Comparison of ENCODE assay signal across 8 cellular contexts in genomic region chr19:41859213-41859617, GRCh38. TPM values are rescaled to one million over a fixed set of nuclear protein-coding genes. Genes with fewer than 3 reads are reported as not detected.
DNase-seq lines count a peak whose midpoint lies in the region; ATAC-seq and TF ChIP-seq lines count a peak whose summit lies in the region.

No MANE protein-coding gene starts in this region.

- CTCF ChIA-PET in GM10248 (lab: Yijun Ruan, JAX) = interaction anchor here (1.1 to 3.7 kb wide), 16 partner anchors 9 to 296 kb away, joined by 3 to 31 read pairs (median 4); no protein-coding TSS in a partner anchor

- WGBS in sigmoid colon, 2 donors = 1 to 6% methylated on average over 8 of the region's 8 CpGs

- peaks cover 41% of the 10 kb centered on the region for H3K79me2 ChIP-seq in fibroblast of lung (ENCODE audit: control insufficient read depth, insufficient read depth, low read length)

- POLR2A ChIA-PET in GM10248 (lab: Yijun Ruan, JAX) = interaction anchor here (0.6 to 2.5 kb wide), 8 partner anchors 10 to 1104 kb away, joined by 3 to 31 read pairs (median 4); partner anchors contain the start of gene RABAC1

- no peaks in the 10 kb centered on the region for H3K9me3 ChIP-seq in SJCRH30 (replicated peaks)
- H3K9me3 ChIP-seq in fibroblast of lung (ENCODE audit: control insufficient read depth, insufficient read depth, low read depth, low read length) = no peaks in the 10 kb centered on the region
- H3K9me3 ChIP-seq in sigmoid colon = no peaks in the 10 kb centered on the region

- no peak for TF ChIP-seq POLR2A in sigmoid colon (IDR thresholded peaks at IDR 0.05)

- peaks cover 11% of the 10 kb centered on the region; the same call in 1 of the 2 replicates for H3K27me3 ChIP-seq in SJCRH30
- peaks cover 4% of the 10 kb centered on the region for H3K27me3 ChIP-seq in fibroblast of lung (ENCODE audit: control insufficient read depth, insufficient read depth, low read length)
- H3K27me3 ChIP-seq in sigmoid colon = no peaks in the 10 kb centered on the region

- H3K4me1 ChIP-seq in SJCRH30 = peaks cover 16% of the 10 kb centered on the region
- peaks cover 8% of the 10 kb centered on the region for H3K4me1 ChIP-seq in fibroblast of lung (ENCODE audit: control insufficient read depth, extremely low read depth, insufficient read depth, low read length)
- peaks cover 0 to 35% (median 29%) of the 10 kb centered on the region in 4 donors for H3K4me1 ChIP-seq in sigmoid colon

- intact Hi-C loops in sigmoid colon (cut with DNase I) = no loop called here

- H3K27ac ChIP-seq in SJCRH30 (no peak overlapping the region), fibroblast of lung (ENCODE audit: insufficient read depth, low read length) (no peak overlapping the region), sigmoid colon (peak overlapping the region; percentile 88 to 97 (median 94))

- H2AFZ ChIP-seq in fibroblast of lung (ENCODE audit: low read length) = peak overlapping the region; percentile 57

- no peak for TF ChIP-seq EP300 in sigmoid colon (IDR thresholded peaks at IDR 0.05)

- ATAC-seq in GM18858 (IDR thresholded peaks at IDR 0.05; ENCODE audit: unreplicated experiment) (no peak), HG02642 (IDR thresholded peaks at IDR 0.05; ENCODE audit: poor library complexity, unreplicated experiment) (no peak)

- H3K36me3 ChIP-seq in SJCRH30 (peaks cover 37% of the 10 kb centered on the region), fibroblast of lung (ENCODE audit: control insufficient read depth, insufficient read depth, low read length) (peaks cover 23% of the 10 kb centered on the region), sigmoid colon (peaks cover 4 to 32% (median 21%) of the 10 kb centered on the region in 4 donors)

- TF ChIP-seq CTCF in GM10248 (IDR thresholded peaks at IDR 0.05; ENCODE audit: control extremely low read depth, extremely low read depth, low read depth, missing control alignments) (peak; percentile 25), fibroblast of lung (conservative IDR thresholded peaks at IDR 0.05 in 1 of 2, IDR thresholded peaks at IDR 0.05 in 1 of 2; ENCODE audit: low read depth in 1 of 2, low read length in 2 of 2) (no peak), sigmoid colon (IDR thresholded peaks at IDR 0.05) (no peak)

- H3K9ac ChIP-seq in fibroblast of lung (ENCODE audit: insufficient read depth, low read length) = peak overlapping the region; percentile 18

- peak overlapping the region; percentile 87 for H3K4me2 ChIP-seq in fibroblast of lung (ENCODE audit: extremely low read depth, insufficient read depth, low read length)

- no peaks in the 10 kb centered on the region for H4K20me1 ChIP-seq in fibroblast of lung (ENCODE audit: control insufficient read depth, extremely low read depth, insufficient read depth, low read length)

- H3K4me3 ChIP-seq in SJCRH30 (peak overlapping the region; percentile 70), fibroblast of lung (replicated peaks in 1 of 4; ENCODE audit: control extremely low read depth in 1 of 4, insufficient read depth in 1 of 4, low read depth in 3 of 4, low read length in 4 of 4) (peak overlapping the region; percentile 44 to 92 (median 66)), sigmoid colon (peak overlapping the region; percentile 11 to 98 (median 87))

- no peak for DNase-seq in GM10248 (ENCODE audit: extremely low spot score)
- DNase-seq in SJCRH30 = no peak
- no peak for DNase-seq in fibroblast of lung (ENCODE audit: low read depth in 2 of 2)
- no peak for DNase-seq in sigmoid colon
- no peak for DNase-seq in iPS-NIHi11 (ENCODE audit: low spot score)
- no peak for DNase-seq in NCI-H774 (lab: John Stamatoyannopoulos, UW)

RNA-seq across cellular contexts. Expression of gene RPS19, which starts 0.8 kb away (rescaled TPM):
- 2,068 and 2,616 TPM in 2 replicates for total RNA-seq in SJCRH30 (2014; rRNA removed; shearing (Covaris generic))
- total RNA-seq in fibroblast of lung (1,183 and 1,320 TPM in 2 replicates), sigmoid colon (1,000 to 10,000 TPM in 2 of 4 donors, 100 to 1,000 TPM in 2; 738 to 1,695 (median 1,093) TPM)
- polyA plus RNA-seq in fibroblast of lung (2,037 and 2,197 TPM in 2 replicates), sigmoid colon (1,000 to 10,000 TPM; 2,128 to 3,435 (median 2,711) TPM)
- 4,097 and 4,526 TPM in 2 replicates for polyA plus RNA-seq in fibroblast of lung (2012)
- polyA minus RNA-seq in fibroblast of lung (ENCODE audit: low replicate concordance) = 662 and 1,252 TPM in 2 replicates

RNA-seq across cellular contexts. Expression of gene DMRTC2, which starts 14.4 kb away (rescaled TPM):
- total RNA-seq in SJCRH30 (2014; rRNA removed; shearing (Covaris generic)) = not detected in 2 replicates
- not detected in 2 replicates for total RNA-seq in fibroblast of lung
- not detected in 2 replicates for polyA plus RNA-seq in fibroblast of lung
- not detected in 2 replicates for polyA plus RNA-seq in fibroblast of lung (2012)
- not detected in 2 replicates for polyA minus RNA-seq in fibroblast of lung (ENCODE audit: low replicate concordance)
- not detected for total RNA-seq in sigmoid colon
- polyA plus RNA-seq in sigmoid colon = not detected

RNA-seq across cellular contexts. Expression of gene LYPD4, which starts 14.7 kb away (rescaled TPM):
- not detected in 2 replicates for total RNA-seq in SJCRH30 (2014; rRNA removed; shearing (Covaris generic))
- total RNA-seq in fibroblast of lung = not detected in 2 replicates
- not detected in 2 replicates for polyA plus RNA-seq in fibroblast of lung
- polyA plus RNA-seq in fibroblast of lung (2012) = not detected in 2 replicates
- not detected in 2 replicates for polyA minus RNA-seq in fibroblast of lung (ENCODE audit: low replicate concordance)
- total RNA-seq in sigmoid colon = not detected
- polyA plus RNA-seq in sigmoid colon = under 1 TPM in 1 of 3 donors, not detected in 2; 0.60 TPM

RNA-seq across cellular contexts. Expression of gene CD79A, which starts 17.9 kb away (rescaled TPM):
- 0.61 TPM in 1 of 2 replicates, not detected in the other for total RNA-seq in SJCRH30 (2014; rRNA removed; shearing (Covaris generic))
- total RNA-seq in fibroblast of lung (under 0.01 and 0.17 TPM in 2 replicates), sigmoid colon (not detected)
- polyA plus RNA-seq in fibroblast of lung (0.07 and 0.17 TPM in 2 replicates), sigmoid colon (100 to 1,000 TPM in 1 of 3 donors, 1 to 10 TPM in 2; 1.8 to 169 (median 3.6) TPM)
- polyA plus RNA-seq in fibroblast of lung (2012) = 0.14 TPM in 1 of 2 replicates, not detected in the other
- polyA minus RNA-seq in fibroblast of lung (ENCODE audit: low replicate concordance) = not detected in 2 replicates

RNA-seq across cellular contexts. Expression of gene ARHGEF1, which starts 23.8 kb away (rescaled TPM):
- total RNA-seq in SJCRH30 (2014; rRNA removed; shearing (Covaris generic)) = 52.4 and 53.8 TPM in 2 replicates
- total RNA-seq in fibroblast of lung = 21.6 TPM in 2 replicates
- polyA plus RNA-seq in fibroblast of lung = 23.9 and 32.2 TPM in 2 replicates
- polyA plus RNA-seq in fibroblast of lung (2012) = 34.0 and 53.6 TPM in 2 replicates
- polyA minus RNA-seq in fibroblast of lung (ENCODE audit: low replicate concordance) = 19.6 and 36.9 TPM in 2 replicates
- total RNA-seq in sigmoid colon = 10 to 100 TPM; 31.8 to 65.4 (median 34.8) TPM
- polyA plus RNA-seq in sigmoid colon = 100 to 1,000 TPM in 1 of 3 donors, 10 to 100 TPM in 2; 30.5 to 151 (median 45.0) TPM

Comparison
In these comparisons a context has a peak if more than half of its experiments do, and no peak if none do; other contexts are left out.
1. H3K27ac ChIP-seq: peak in sigmoid colon (4 of 4); none in SJCRH30 (single experiment) and fibroblast of lung (single experiment).
2. Peak in every context shown above with its lines, with median percentiles within 50 percentile points of each other: H3K4me3 ChIP-seq.